ENCODE assay signal across 11 cellular contexts in the genomic region with DNA sequence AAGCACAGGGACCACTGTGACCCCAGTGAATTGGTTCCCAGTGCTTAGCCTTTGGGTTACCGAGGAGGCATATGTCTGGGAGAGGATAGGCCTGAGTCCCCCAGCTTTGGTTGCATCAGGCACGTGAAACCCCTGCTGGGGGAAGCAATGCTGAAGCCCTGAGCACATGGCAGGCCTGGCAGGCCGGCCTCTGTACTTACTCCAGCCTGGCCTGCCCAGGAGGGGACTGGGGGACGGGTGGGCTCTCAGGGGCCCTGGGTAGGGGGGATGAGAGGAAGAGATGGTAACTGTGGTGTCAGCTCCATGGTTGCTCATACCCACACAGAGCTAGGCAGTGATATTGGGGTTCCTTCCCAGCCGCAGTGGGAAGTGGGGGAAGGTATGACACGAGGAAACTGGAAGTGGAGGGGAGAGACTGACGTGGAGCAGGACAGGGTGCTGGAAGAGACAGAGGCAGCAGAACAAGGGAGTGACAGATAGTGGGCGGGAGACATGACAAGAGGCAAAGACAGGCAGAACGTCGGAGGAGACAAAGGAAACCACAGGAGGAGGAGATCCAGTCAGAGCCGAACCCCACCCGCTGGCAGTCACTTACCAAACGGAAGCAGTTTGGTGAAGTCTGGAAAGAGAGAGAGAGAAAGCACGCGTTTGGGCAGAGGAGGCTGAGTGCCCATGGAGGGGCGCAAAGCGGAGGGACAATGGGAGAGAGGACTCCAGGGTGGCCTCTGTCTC. TPM values are rescaled to one million over a fixed set of nuclear protein-coding genes. Genes with fewer than 3 reads are reported as not detected.
A peak's percentile ranks its signal among the peaks of the same experiment; 100 is the strongest.
DNase-seq lines count a peak whose midpoint lies in the region; ATAC-seq and TF ChIP-seq lines count a peak whose summit lies in the region.
"Had no signal": no experiment of that assay in that cellular context is flagged by ENCODE, and none has a peak within 500 bp of the region (broad histone marks: within the 10 kb centered on the region; RNA-seq: fewer than 3 reads in every experiment).

No MANE protein-coding gene starts in this region.

- no peak overlapping the region for H2AFZ ChIP-seq in HCT116 (ENCODE audit: low read depth, low read length, poor library complexity, severe bottlenecking)

- peaks cover 11% of the 10 kb centered on the region for H3K4me1 Mint-ChIP-seq in activated CD4-positive, alpha-beta T cell treated with anti-CD3 and anti-CD28 coated beads, Interleukin-2, amount 10 ng/mL, durations not matched to agents 7 days and 5 days

- H3K36me3 ChIP-seq in HCT116 (ENCODE audit: control insufficient read depth in 1 of 2, insufficient read depth in 2 of 2, low read length in 2 of 2), result peaks cover 33 to 57% of the 10 kb centered on the region in 2 experiments

- RAD21 ChIA-PET in HCT116 (lab: Charles Lee; ENCODE audit: low non-redundant PET in 1 of 2, low total read pairs in 2 of 2, uncharacterized antibody in 2 of 2, unreplicated experiment in 2 of 2), result no interaction called here

- H3K36me3 Mint-ChIP-seq in activated CD4-positive, alpha-beta T cell treated with anti-CD3 and anti-CD28 coated beads, Interleukin-2, amount 10 ng/mL, durations not matched to agents 7 days and 5 days (ENCODE audit: low read depth), result peaks cover 21% of the 10 kb centered on the region

- H3K9me2 ChIP-seq in HCT116 (ENCODE audit: insufficient read depth), result no peaks in the 10 kb centered on the region

- peaks cover 29% of the 10 kb centered on the region for H3K79me2 ChIP-seq in HCT116 (ENCODE audit: insufficient read depth, low read length)

- H3K9me3 ChIP-seq in HCT116 (ENCODE audit: control insufficient read depth in 1 of 2, insufficient read depth in 1 of 2, low read depth in 1 of 2, low read length in 2 of 2), result no peaks in the 10 kb centered on the region
- H3K9me3 ChIP-seq: upper lobe of right lung had no signal

- no peak for TF ChIP-seq CTCF in HCT116 (IDR thresholded peaks at IDR 0.05 in 2 of 3, conservative IDR thresholded peaks at IDR 0.05 in 1 of 3; ENCODE audit: borderline replicate concordance in 1 of 3, insufficient read depth in 1 of 3, low read depth in 2 of 3, low read length in 2 of 3)

- peak overlapping the region; percentile 55 for H3K4me3 Mint-ChIP-seq in activated CD4-positive, alpha-beta T cell treated with anti-CD3 and anti-CD28 coated beads, Interleukin-2, amount 10 ng/mL, durations not matched to agents 7 days and 5 days

- H3K4me3 ChIP-seq in HCT116 (replicated peaks in 1 of 2; ENCODE audit: low read depth in 1 of 2, low read length in 2 of 2), result no peak overlapping the region
- H3K4me3 ChIP-seq: upper lobe of right lung had no signal

- BruUV-seq in HCT116 (replicated peaks; lab: Mats Ljungman, UMichigan), result no TSS peak

- intact Hi-C loops in HCT116 (cut with micrococcal nuclease), result no loop called here

- peaks cover 7 to 25% of the 10 kb centered on the region in 2 experiments for H3K4me1 ChIP-seq in HCT116 (ENCODE audit: control insufficient read depth in 1 of 2, insufficient read depth in 2 of 2, low read length in 2 of 2)

- DNase-seq in AG20443 (ENCODE audit: low spot score), result peak; percentile 35
- no peak for DNase-seq in HCT116 (ENCODE audit: low read depth, low spot score)
- peak; percentile 62 for DNase-seq in activated CD4-positive, alpha-beta T cell treated with anti-CD3 and anti-CD28 coated beads, Interleukin-2, amount 10 ng/mL, durations not matched to agents 7 days and 5 days
- no peak for DNase-seq in COLO829 (ENCODE audit: low spot score)
- no peak for DNase-seq in NCI-H524 treated with DMSO at 0.1 percent for 48 hours (lab: John Stamatoyannopoulos, UW)
- no peak for DNase-seq in NCI-H510A treated with DMSO at 0.1 percent for 48 hours (lab: John Stamatoyannopoulos, UW)
- DNase-seq: dorsolateral prefrontal cortex, NCI-H2171 treated with DMSO at 0.1 percent for 48 hours had no signal

- ATAC-seq in HCT116, result no peak
- peak; percentile 46 for ATAC-seq in esophagus mucosa
- ATAC-seq in GM19463 (IDR thresholded peaks at IDR 0.05; ENCODE audit: unreplicated experiment), result no peak

- H3K9ac ChIP-seq in HCT116 (ENCODE audit: low read length), result no peak overlapping the region

- CTCF ChIA-PET in HCT116 (lab: Charles Lee), result interaction anchor here (0.7 to 2.2 kb wide), 4 partner anchors 8 to 38 kb away, joined by 3 to 9 read pairs (median 6); partner anchors contain the start of gene TMEM208
- CTCF ChIA-PET in activated CD4-positive, alpha-beta T cell treated with anti-CD3 and anti-CD28 coated beads, Interleukin-2, amount 10 ng/mL, durations not matched to agents 7 days and 5 days (lab: Charles Lee), result interaction anchor here (0.8 to 2.2 kb wide), 4 partner anchors 8 to 50 kb away, joined by 3 to 8 read pairs (median 4); no protein-coding TSS in a partner anchor

- no peak for TF ChIP-seq POLR2A in HCT116 (IDR thresholded peaks at IDR 0.05; ENCODE audit: borderline replicate concordance, extremely low read depth, insufficient read depth, insufficient read length)

- no peak overlapping the region for H3K4me2 ChIP-seq in HCT116 (ENCODE audit: low read length)

- no peak for TF ChIP-seq RAD21 in HCT116 (IDR thresholded peaks at IDR 0.05; ENCODE audit: low read depth)

- H4K20me1 ChIP-seq in HCT116 (ENCODE audit: insufficient read depth), result no peaks in the 10 kb centered on the region

- peak overlapping the region; percentile 39; the same call in 1 of the 2 replicates for H3K27ac ChIP-seq in HCT116 (ENCODE audit: low read depth, low read length)
- H3K27ac ChIP-seq: dorsolateral prefrontal cortex, upper lobe of right lung had no signal

- no peaks in the 10 kb centered on the region for H3K27me3 Mint-ChIP-seq in activated CD4-positive, alpha-beta T cell treated with anti-CD3 and anti-CD28 coated beads, Interleukin-2, amount 10 ng/mL, durations not matched to agents 7 days and 5 days

- POLR2A ChIA-PET in HCT116 (lab: Charles Lee), result interaction anchor here (1.0 to 1.1 kb wide), 3 partner anchors 8 to 13 kb away, joined by 3 to 13 read pairs (median 5); partner anchors contain the start of genes FHOD1 and SLC9A5
- POLR2A ChIA-PET in activated CD4-positive, alpha-beta T cell treated with anti-CD3 and anti-CD28 coated beads, Interleukin-2, amount 10 ng/mL, durations not matched to agents 7 days and 5 days (lab: Charles Lee), result no interaction called here

- H3K27me3 ChIP-seq in HCT116 (ENCODE audit: insufficient read depth, low read length), result no peaks in the 10 kb centered on the region
- H3K27me3 ChIP-seq: dorsolateral prefrontal cortex, upper lobe of right lung had no signal

- H3K27ac Mint-ChIP-seq in activated CD4-positive, alpha-beta T cell treated with anti-CD3 and anti-CD28 coated beads, Interleukin-2, amount 10 ng/mL, durations not matched to agents 7 days and 5 days, result peak overlapping the region; percentile 92

- H3K9me3 Mint-ChIP-seq in activated CD4-positive, alpha-beta T cell treated with anti-CD3 and anti-CD28 coated beads, Interleukin-2, amount 10 ng/mL, durations not matched to agents 7 days and 5 days, result no peaks in the 10 kb centered on the region

TF ChIP-seq in HCT116, 20 proteins besides CTCF, POLR2A, EP300 and RAD21 (continues in another document):
- TF ChIP-seq EZH2 (IDR thresholded peaks at IDR 0.05) (no peak), CEBPB (IDR thresholded peaks at IDR 0.05; ENCODE audit: low read depth) (no peak), ZNF274 (IDR thresholded peaks at IDR 0.05; ENCODE audit: low read depth, low read length) (no peak), REST (IDR thresholded peaks at IDR 0.05; ENCODE audit: low read depth) (no peak)

RNA-seq across cellular contexts. Expression of gene TMEM208, which starts 9.1 kb away (rescaled TPM):
- total RNA-seq in HCT116 (2021; ENCODE audit: unreplicated experiment), result 36.1 TPM
- polyA plus RNA-seq in HCT116 (2012), result 40.8 and 44.3 TPM in 2 replicates
- 10 to 100 TPM; 25.8 to 40.8 TPM for total RNA-seq in activated CD4-positive, alpha-beta T cell treated with anti-CD3 and anti-CD28 coated beads, Interleukin-2, amount 10 ng/mL, durations not matched to agents 7 days and 5 days
- total RNA-seq in esophagus mucosa, result 25.3 TPM

RNA-seq across cellular contexts. Expression of gene FHOD1, which starts 11.3 kb away (rescaled TPM):
- 69.2 TPM for total RNA-seq in HCT116 (2021; ENCODE audit: unreplicated experiment)
- polyA plus RNA-seq in HCT116 (2012), result 46.5 and 50.2 TPM in 2 replicates
- 10 to 100 TPM; 59.2 to 62.0 TPM for total RNA-seq in activated CD4-positive, alpha-beta T cell treated with anti-CD3 and anti-CD28 coated beads, Interleukin-2, amount 10 ng/mL, durations not matched to agents 7 days and 5 days
- 7.4 TPM for total RNA-seq in esophagus mucosa

RNA-seq across cellular contexts. Expression of gene SLC9A5, which starts 12.8 kb away (rescaled TPM):
- total RNA-seq in HCT116 (2021; ENCODE audit: unreplicated experiment) (5.6 TPM), esophagus mucosa (0.08 TPM)
- polyA plus RNA-seq in HCT116 (2012), result 5.4 and 6.7 TPM in 2 replicates
- total RNA-seq in activated CD4-positive, alpha-beta T cell treated with anti-CD3 and anti-CD28 coated beads, Interleukin-2, amount 10 ng/mL, durations not matched to agents 7 days and 5 days, result 1 to 10 TPM; 1.5 to 2.0 TPM

RNA-seq across cellular contexts. Expression of gene ELMO3, which starts 37.1 kb away (rescaled TPM):
- total RNA-seq in HCT116 (2021; ENCODE audit: unreplicated experiment) (45.8 TPM), esophagus mucosa (26.3 TPM)
- polyA plus RNA-seq in HCT116 (2012), result 53.4 and 60.6 TPM in 2 replicates
- 1 to 10 TPM; 6.2 to 6.3 TPM for total RNA-seq in activated CD4-positive, alpha-beta T cell treated with anti-CD3 and anti-CD28 coated beads, Interleukin-2, amount 10 ng/mL, durations not matched to agents 7 days and 5 days

RNA-seq across cellular contexts. Expression of gene PLEKHG4, which starts 43.4 kb away (rescaled TPM):
- total RNA-seq in HCT116 (2021; ENCODE audit: unreplicated experiment) (38.5 TPM), esophagus mucosa (4.9 TPM)
- polyA plus RNA-seq in HCT116 (2012), result 29.2 and 34.0 TPM in 2 replicates
- total RNA-seq in activated CD4-positive, alpha-beta T cell treated with anti-CD3 and anti-CD28 coated beads, Interleukin-2, amount 10 ng/mL, durations not matched to agents 7 days and 5 days, result 10 to 100 TPM; 15.7 TPM

Comparison
In these comparisons a context has a peak if more than half of its experiments do, and no peak if none do; other contexts are left out.
1. DNase-seq: peak in AG20443 (single experiment) and activated CD4-positive, alpha-beta T cell treated with anti-CD3 and anti-CD28 coated beads, Interleukin-2, amount 10 ng/mL, durations not matched to agents 7 days and 5 days (single experiment); none in HCT116 (single experiment), COLO829 (single experiment), NCI-H524 treated with DMSO at 0.1 percent for 48 hours (single experiment) and NCI-H510A treated with DMSO at 0.1 percent for 48 hours (single experiment).